ENCODE assay signal across 15 cellular contexts in the genomic region with DNA sequence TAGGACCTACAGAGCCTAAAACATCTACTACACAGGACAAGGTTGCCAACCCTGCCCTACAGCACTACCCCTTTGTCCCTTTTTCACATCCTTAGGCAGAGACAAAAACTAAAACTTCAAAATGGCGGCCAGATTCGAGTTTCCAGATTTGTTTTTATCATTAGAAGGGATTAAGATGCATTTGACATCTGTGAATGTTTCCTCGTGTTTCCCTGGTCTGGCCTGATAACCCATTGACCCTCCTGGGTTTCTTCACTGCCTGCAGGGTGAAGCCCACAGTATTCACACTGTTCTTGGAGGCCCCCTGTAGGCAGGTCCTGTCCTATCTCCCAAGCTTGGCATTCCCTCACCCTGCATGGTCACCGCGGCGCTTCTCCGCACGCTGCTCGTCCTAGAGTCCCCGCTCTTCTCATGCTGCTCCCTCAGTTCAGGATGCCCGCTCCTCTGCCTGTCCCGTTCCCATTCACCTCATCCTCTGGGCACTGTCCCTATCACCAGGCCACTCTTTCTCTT.
DNase-seq lines count a peak whose midpoint lies in the region; ATAC-seq and TF ChIP-seq lines count a peak whose summit lies in the region.
"Had no signal": no experiment of that assay in that cellular context is flagged by ENCODE, and none has a peak within 500 bp of the region (broad histone marks: within the 10 kb centered on the region; RNA-seq: fewer than 3 reads in every experiment).

No MANE protein-coding gene starts in this region.

- H3K4me1 ChIP-seq in cardiac muscle cell (ENCODE audit: low read depth) (peaks cover 7% of the 10 kb centered on the region), right atrium auricular region (peaks cover 0 to 11% of the 10 kb centered on the region in 2 donors)
- H3K4me1 ChIP-seq: SJCRH30 had no signal

- H3K9me3 ChIP-seq in cardiac muscle cell (ENCODE audit: low read depth), result no peaks in the 10 kb centered on the region
- H3K9me3 ChIP-seq in right atrium auricular region, result no peaks in the 10 kb centered on the region
- H3K9me3 ChIP-seq: SJCRH30 had no signal

- no peaks in the 10 kb centered on the region for H3K27me3 ChIP-seq in cardiac muscle cell
- no peaks in the 10 kb centered on the region for H3K27me3 ChIP-seq in right atrium auricular region
- H3K27me3 ChIP-seq: BLaER1, SJCRH30 had no signal

- H3K9me3 Mint-ChIP-seq in activated T-helper 2 cell treated with anti-CD3 and anti-CD28 coated beads, Interferon-gamma antibody, Interleukin-2, Interleukin-4, amounts not matched to agents 10 μg/mL and 5 μg/mL and 100 μg/mL, durations not matched to agents 14 hours and 24 hours and 36 hours, result no peaks in the 10 kb centered on the region
- no peaks in the 10 kb centered on the region for H3K9me3 Mint-ChIP-seq in activated CD4-positive, alpha-beta T cell treated with anti-CD3 and anti-CD28 coated beads for 36 hours (ENCODE audit: low read depth)

- H3K36me3 ChIP-seq in cardiac muscle cell (peaks cover 57% of the 10 kb centered on the region), right atrium auricular region (no peaks in the 10 kb centered on the region)
- H3K36me3 ChIP-seq: BLaER1, SJCRH30 had no signal

- POLR2A ChIA-PET in activated CD4-positive, alpha-beta T cell treated with anti-CD3 and anti-CD28 coated beads for 36 hours (lab: Charles Lee), result no interaction called here

- H3K4me1 Mint-ChIP-seq in activated T-helper 2 cell treated with anti-CD3 and anti-CD28 coated beads, Interferon-gamma antibody, Interleukin-2, Interleukin-4, amounts not matched to agents 10 μg/mL and 5 μg/mL and 100 μg/mL, durations not matched to agents 14 hours and 24 hours and 36 hours (ENCODE audit: low read depth), result peaks cover 15% of the 10 kb centered on the region
- no peaks in the 10 kb centered on the region for H3K4me1 Mint-ChIP-seq in activated CD4-positive, alpha-beta T cell treated with anti-CD3 and anti-CD28 coated beads for 36 hours

- CTCF ChIA-PET in activated CD4-positive, alpha-beta T cell treated with anti-CD3 and anti-CD28 coated beads for 36 hours (lab: Charles Lee), result no interaction called here

- H3K36me3 Mint-ChIP-seq in activated T-helper 2 cell treated with anti-CD3 and anti-CD28 coated beads, Interferon-gamma antibody, Interleukin-2, Interleukin-4, amounts not matched to agents 10 μg/mL and 5 μg/mL and 100 μg/mL, durations not matched to agents 14 hours and 24 hours and 36 hours (ENCODE audit: low read depth), result no peaks in the 10 kb centered on the region
- no peaks in the 10 kb centered on the region for H3K36me3 Mint-ChIP-seq in activated CD4-positive, alpha-beta T cell treated with anti-CD3 and anti-CD28 coated beads for 36 hours (ENCODE audit: low read depth)

- peak; percentile 7 for TF ChIP-seq CTCF in cardiac muscle cell (IDR thresholded peaks at IDR 0.05; ENCODE audit: low read depth, low read length)
- TF ChIP-seq CTCF in right atrium auricular region (IDR thresholded peaks at IDR 0.05), result no peak

- intact Hi-C loops in activated T-helper 2 cell treated with anti-CD3 and anti-CD28 coated beads, Interferon-gamma antibody, Interleukin-2, Interleukin-4, amounts not matched to agents 10 μg/mL and 5 μg/mL and 100 μg/mL, durations not matched to agents 14 hours and 24 hours and 36 hours (cut with micrococcal nuclease), result no loop called here
- intact Hi-C loops in activated CD4-positive, alpha-beta T cell treated with anti-CD3 and anti-CD28 coated beads for 36 hours (cut with DNase I, micrococcal nuclease), result no loop called here

- H3K4me3 ChIP-seq in cardiac muscle cell (no peak overlapping the region), right atrium auricular region (no peak overlapping the region)
- H3K4me3 ChIP-seq: BLaER1, SJCRH30 had no signal

- H3K27me3 Mint-ChIP-seq in activated T-helper 2 cell treated with anti-CD3 and anti-CD28 coated beads, Interferon-gamma antibody, Interleukin-2, Interleukin-4, amounts not matched to agents 10 μg/mL and 5 μg/mL and 100 μg/mL, durations not matched to agents 14 hours and 24 hours and 36 hours (ENCODE audit: low read depth), result peaks cover under 1% of the 10 kb centered on the region
- peaks cover 6% of the 10 kb centered on the region for H3K27me3 Mint-ChIP-seq in activated CD4-positive, alpha-beta T cell treated with anti-CD3 and anti-CD28 coated beads for 36 hours

- ATAC-seq in GM18520 (IDR thresholded peaks at IDR 0.05; ENCODE audit: unreplicated experiment) (no peak), GM19328 (IDR thresholded peaks at IDR 0.05; ENCODE audit: unreplicated experiment) (no peak)
- no peak for ATAC-seq in activated CD4-positive, alpha-beta T cell treated with anti-CD3 and anti-CD28 coated beads for 36 hours

- no peak overlapping the region for H3K4me3 Mint-ChIP-seq in activated T-helper 2 cell treated with anti-CD3 and anti-CD28 coated beads, Interferon-gamma antibody, Interleukin-2, Interleukin-4, amounts not matched to agents 10 μg/mL and 5 μg/mL and 100 μg/mL, durations not matched to agents 14 hours and 24 hours and 36 hours (ENCODE audit: low read depth)
- H3K4me3 Mint-ChIP-seq in activated CD4-positive, alpha-beta T cell treated with anti-CD3 and anti-CD28 coated beads for 36 hours, result no peak overlapping the region

- peak overlapping the region; percentile 51 for H3K27ac Mint-ChIP-seq in activated T-helper 2 cell treated with anti-CD3 and anti-CD28 coated beads, Interferon-gamma antibody, Interleukin-2, Interleukin-4, amounts not matched to agents 10 μg/mL and 5 μg/mL and 100 μg/mL, durations not matched to agents 14 hours and 24 hours and 36 hours
- H3K27ac Mint-ChIP-seq in activated CD4-positive, alpha-beta T cell treated with anti-CD3 and anti-CD28 coated beads for 36 hours, result no peak overlapping the region

- DNase-seq in cardiac muscle cell (ENCODE audit: low read depth in 1 of 2, low spot score in 1 of 2) (no peak), right atrium auricular region (ENCODE audit: low spot score) (no peak), iPS-NIHi7 (ENCODE audit: extremely low spot score) (peak; percentile 54), midbrain (lab: John Stamatoyannopoulos, UW) (no peak)
- no peak for DNase-seq in activated T-helper 2 cell treated with anti-CD3 and anti-CD28 coated beads, Interferon-gamma antibody, Interleukin-2, Interleukin-4, amounts not matched to agents 10 μg/mL and 5 μg/mL and 100 μg/mL, durations not matched to agents 14 hours and 24 hours and 36 hours (ENCODE audit: low spot score)
- DNase-seq in activated CD4-positive, alpha-beta T cell treated with anti-CD3 and anti-CD28 coated beads for 36 hours, result no peak
- DNase-seq: GOT3, NCI-H1417, NCI-H2029 treated with DMSO at 0.1 percent for 48 hours, NCI-H524, SJCRH30 had no signal

- H3K27ac ChIP-seq in cardiac muscle cell, result peak overlapping the region; percentile 21
- no peak overlapping the region for H3K27ac ChIP-seq in right atrium auricular region
- H3K27ac ChIP-seq: 22Rv1, SJCRH30 had no signal
